Comparison of ENCODE assay signal across 1 cellular context in the genomic region with DNA sequence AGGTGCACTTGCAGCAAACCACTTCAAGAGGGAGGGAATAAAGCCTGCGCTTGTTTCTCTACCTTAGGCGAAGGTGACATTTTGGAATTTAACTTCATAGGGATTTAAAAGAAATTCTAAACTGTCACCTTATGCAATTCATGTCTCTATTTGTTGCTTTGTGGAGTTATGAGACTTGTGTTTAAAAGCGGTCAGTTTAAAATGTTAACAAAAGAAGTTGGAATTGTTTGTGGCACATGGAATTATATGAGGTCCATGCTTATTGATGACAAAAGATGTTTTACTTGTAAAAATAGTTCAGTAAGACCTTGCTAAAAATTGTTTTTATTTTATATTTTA.
TF ChIP-seq lines count a peak whose summit lies in the region.

No MANE protein-coding gene starts in this region.

TF ChIP-seq in liver, 16 proteins besides CTCF, POLR2A, EP300 and RAD21 (continued from another document):
- TF ChIP-seq, protein P1, sequence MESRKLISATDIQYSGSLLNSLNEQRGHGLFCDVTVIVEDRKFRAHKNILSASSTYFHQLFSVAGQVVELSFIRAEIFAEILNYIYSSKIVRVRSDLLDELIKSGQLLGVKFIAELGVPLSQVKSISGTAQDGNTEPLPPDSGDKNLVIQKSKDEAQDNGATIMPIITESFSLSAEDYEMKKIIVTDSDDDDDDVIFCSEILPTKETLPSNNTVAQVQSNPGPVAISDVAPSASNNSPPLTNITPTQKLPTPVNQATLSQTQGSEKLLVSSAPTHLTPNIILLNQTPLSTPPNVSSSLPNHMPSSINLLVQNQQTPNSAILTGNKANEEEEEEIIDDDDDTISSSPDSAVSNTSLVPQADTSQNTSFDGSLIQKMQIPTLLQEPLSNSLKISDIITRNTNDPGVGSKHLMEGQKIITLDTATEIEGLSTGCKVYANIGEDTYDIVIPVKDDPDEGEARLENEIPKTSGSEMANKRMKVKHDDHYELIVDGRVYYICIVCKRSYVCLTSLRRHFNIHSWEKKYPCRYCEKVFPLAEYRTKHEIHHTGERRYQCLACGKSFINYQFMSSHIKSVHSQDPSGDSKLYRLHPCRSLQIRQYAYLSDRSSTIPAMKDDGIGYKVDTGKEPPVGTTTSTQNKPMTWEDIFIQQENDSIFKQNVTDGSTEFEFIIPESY (IDR thresholded peaks at IDR 0.05) = no peak
- TF ChIP-seq FOXA2 (IDR thresholded peaks at IDR 0.05) = no peak
- no peak for TF ChIP-seq JUND (IDR thresholded peaks at IDR 0.05)
- no peak for TF ChIP-seq RXRA (IDR thresholded peaks at IDR 0.05)
- no peak for TF ChIP-seq MAX (IDR thresholded peaks at IDR 0.05)
- TF ChIP-seq HNF4A (conservative IDR thresholded peaks at IDR 0.05) = no peak
